In genomic region chr3:99626415-99626788, GRCh38 we compare ENCODE assay signal across 13 cellular contexts.
A peak's percentile ranks its signal among the peaks of the same experiment; 100 is the strongest.
DNase-seq lines count a peak whose midpoint lies in the region; ATAC-seq and TF ChIP-seq lines count a peak whose summit lies in the region.
"Had no signal": no experiment of that assay in that cellular context is flagged by ENCODE, and none has a peak within 500 bp of the region (broad histone marks: within the 10 kb centered on the region; RNA-seq: fewer than 3 reads in every experiment).

No MANE protein-coding gene starts in this region.

- no peak overlapping the region for H3K27ac ChIP-seq in caudate nucleus (ENCODE audit: low read depth, low read length)
- H3K27ac ChIP-seq: uterus had no signal

- TF ChIP-seq CTCF in GM10266 (IDR thresholded peaks at IDR 0.05; ENCODE audit: control insufficient read depth, insufficient read depth, low read depth, missing control alignments) = no peak

- ATAC-seq in GM19324 (IDR thresholded peaks at IDR 0.05; ENCODE audit: low FRiP score, unreplicated experiment) (peak; percentile 56), HG02678 (IDR thresholded peaks at IDR 0.05; ENCODE audit: unreplicated experiment) (peak; percentile 44), HG03460 (IDR thresholded peaks at IDR 0.05; ENCODE audit: unreplicated experiment) (peak; percentile 53)

- DNase-seq in GM10266 (ENCODE audit: extremely low spot score) (peak; percentile 7), amniotic stem cell (lab: John Stamatoyannopoulos, UW) (no peak), NCI-H345 (lab: John Stamatoyannopoulos, UW) (no peak), caudate nucleus (lab: John Stamatoyannopoulos, UW) (no peak)
- no peak for DNase-seq in activated CD4-positive, alpha-beta T cell treated with anti-CD3 and anti-CD28 coated beads for 4 hours
- DNase-seq: cerebellar nuclear complex, DND-41, erythroblast, Kasumi-1, uterus had no signal
